In the genomic region with DNA sequence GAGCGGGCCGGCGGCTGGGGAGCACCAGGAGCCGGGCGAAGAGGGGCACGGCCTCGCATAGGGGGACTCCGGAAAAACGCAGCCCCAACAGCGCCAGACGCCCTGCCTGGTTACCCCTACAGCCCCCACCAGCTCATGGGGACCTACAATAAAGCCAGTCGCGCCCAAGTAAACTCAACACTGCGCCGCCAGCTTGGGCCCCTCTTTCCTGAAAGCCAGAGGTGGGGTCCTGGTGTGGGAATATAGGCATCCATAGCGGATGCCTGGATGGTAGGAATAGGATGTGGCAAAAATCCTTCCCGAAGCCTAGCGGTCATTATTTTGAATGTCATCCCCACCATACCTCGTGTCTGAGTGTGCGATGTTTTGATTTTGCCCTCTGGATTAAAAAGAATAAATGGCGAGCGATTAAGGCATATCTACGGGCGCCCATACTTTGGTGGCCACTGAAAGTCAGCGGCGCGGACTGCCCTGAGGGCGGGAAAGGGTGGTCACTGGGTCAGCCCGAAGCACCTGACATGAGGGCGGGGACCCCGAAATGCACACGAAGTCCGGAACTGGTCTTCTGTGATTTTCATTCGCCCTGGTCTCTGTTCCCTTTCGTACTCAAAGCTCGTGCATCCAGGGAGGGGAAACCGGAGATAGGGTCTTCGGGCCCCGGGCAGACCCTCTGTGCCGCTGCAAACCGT, we compare ENCODE assay signal across 8 cellular contexts. TPM values are rescaled to one million over a fixed set of nuclear protein-coding genes. Genes with fewer than 3 reads are reported as not detected.
DNase-seq lines count a peak whose midpoint lies in the region; ATAC-seq and TF ChIP-seq lines count a peak whose summit lies in the region.

A gene with protein sequence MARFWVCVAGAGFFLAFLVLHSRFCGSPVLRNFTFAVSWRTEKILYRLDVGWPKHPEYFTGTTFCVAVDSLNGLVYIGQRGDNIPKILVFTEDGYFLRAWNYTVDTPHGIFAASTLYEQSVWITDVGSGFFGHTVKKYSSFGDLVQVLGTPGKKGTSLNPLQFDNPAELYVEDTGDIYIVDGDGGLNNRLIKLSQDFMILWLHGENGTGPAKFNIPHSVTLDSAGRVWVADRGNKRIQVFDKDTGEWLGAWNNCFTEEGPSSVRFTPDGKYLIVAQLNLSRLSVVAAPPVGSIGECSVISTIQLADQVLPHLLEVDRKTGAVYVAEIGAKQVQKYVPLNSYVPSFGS (plus strand): TSS at position 577 of the 689 bp plus-strand sequence. CDS start 184 bp downstream, outside the sequence.
A gene (minus strand): TSS at position 210 of the 689 bp plus-strand sequence. CDS start 847 bp downstream, outside the sequence.

- peak; percentile 88 for DNase-seq in ELR (ENCODE audit: low read depth)
- peak; percentile 76 to 92 for DNase-seq in HAP-1 (ENCODE audit: low spot score in 2 of 2)
- DNase-seq in MV-4-11 (lab: John Stamatoyannopoulos, UW), result peak; percentile 79
- DNase-seq in SK-MEL-5 (ENCODE audit: low read depth, low spot score), result peak; percentile 91
- peak; percentile 86 for DNase-seq in activated naive CD4-positive, alpha-beta T cell treated with anti-CD3 and anti-CD28 coated beads for 36 hours
- DNase-seq in substantia nigra (lab: John Stamatoyannopoulos, UW), result peak; percentile 60 to 98 (median 94)

- H3K9me3 ChIP-seq in HAP-1 (no peaks in the 10 kb centered on the region), gastroesophageal sphincter (no peaks in the 10 kb centered on the region), neutrophil (no peaks in the 10 kb centered on the region)

- peak within 1 kb of the TSS; percentile 50 to 90 (median 86) for H3K27ac ChIP-seq in gastroesophageal sphincter
- H3K27ac ChIP-seq in neutrophil, result peak within 1 kb of the TSS; percentile 88
- peak within 1 kb of the TSS; percentile 90 for H3K27ac ChIP-seq in substantia nigra (ENCODE audit: low read depth, low read length, poor library complexity, severe bottlenecking)

- TF ChIP-seq POLR2A in gastroesophageal sphincter (IDR thresholded peaks at IDR 0.05), result peak in 1 of 2 donors; percentile 11

- intact Hi-C loops in activated naive CD4-positive, alpha-beta T cell treated with anti-CD3 and anti-CD28 coated beads for 36 hours (cut with micrococcal nuclease), result loop anchor here (1.0 to 10.0 kb wide), 11 partner anchors 21 to 1979 kb away; a partner anchor contains a TSS

- H3K27ac Mint-ChIP-seq in activated naive CD4-positive, alpha-beta T cell treated with anti-CD3 and anti-CD28 coated beads for 36 hours, result peak within 1 kb of the TSS; percentile 90

- in situ Hi-C loops in HAP-1 (cut with MboI; ENCODE audit: low sequenced_read_pairs), result no loop called here
- in situ Hi-C loops in SK-MEL-5 (cut with HindIII; ENCODE audit: low pct_unique_long_range_greater_than_20kb, low sequenced_read_pairs), result no loop called here

- H3K4me1 Mint-ChIP-seq in activated naive CD4-positive, alpha-beta T cell treated with anti-CD3 and anti-CD28 coated beads for 36 hours (ENCODE audit: low read depth), result peaks cover 41% of the 10 kb centered on the region

- TF ChIP-seq CTCF in gastroesophageal sphincter (IDR thresholded peaks at IDR 0.05), result peak in 1 of 4 experiments; percentile 9
- no peak for TF ChIP-seq CTCF in neutrophil (IDR thresholded peaks at IDR 0.05)

- H3K4me3 ChIP-seq in HAP-1 (peak within 1 kb of the TSS; percentile 69), gastroesophageal sphincter (peak within 1 kb of the TSS; percentile 82 to 91), neutrophil (ENCODE audit: low read depth in 1 of 2, low read length in 1 of 2) (peak within 1 kb of the TSS; percentile 80 to 92)

- H3K27me3 ChIP-seq in HAP-1 (ENCODE audit: low read depth), result no peaks in the 10 kb centered on the region
- no peaks in the 10 kb centered on the region for H3K27me3 ChIP-seq in gastroesophageal sphincter
- H3K27me3 ChIP-seq in neutrophil, result no peaks in the 10 kb centered on the region

- H3K4me1 ChIP-seq in HAP-1, result peaks cover 9% of the 10 kb centered on the region
- H3K4me1 ChIP-seq in gastroesophageal sphincter, result peaks cover 7 to 64% (median 21%) of the 10 kb centered on the region in 3 donors
- H3K4me1 ChIP-seq in neutrophil (ENCODE audit: control insufficient read depth in 1 of 2, insufficient read depth in 1 of 2, low read depth in 1 of 2, low read length in 1 of 2), result peaks cover 60 to 64% of the 10 kb centered on the region in 2 experiments

- no peaks in the 10 kb centered on the region for H3K27me3 Mint-ChIP-seq in activated naive CD4-positive, alpha-beta T cell treated with anti-CD3 and anti-CD28 coated beads for 36 hours (ENCODE audit: low read depth)

- H3K9me3 Mint-ChIP-seq in activated naive CD4-positive, alpha-beta T cell treated with anti-CD3 and anti-CD28 coated beads for 36 hours, result no peaks in the 10 kb centered on the region

- TF ChIP-seq EP300 in gastroesophageal sphincter (IDR thresholded peaks at IDR 0.05), result no peak

- 0 to 2% methylated on average over 8 to 9 of the region's 41 CpGs for WGBS in gastroesophageal sphincter (ENCODE audit: low coverage in 1 of 2), 2 donors

- peak; percentile 97 for ATAC-seq in gastroesophageal sphincter

- peak within 1 kb of the TSS; percentile 90 for H3K4me3 Mint-ChIP-seq in activated naive CD4-positive, alpha-beta T cell treated with anti-CD3 and anti-CD28 coated beads for 36 hours

- H3K36me3 Mint-ChIP-seq in activated naive CD4-positive, alpha-beta T cell treated with anti-CD3 and anti-CD28 coated beads for 36 hours (ENCODE audit: low read depth), result peaks cover 7% of the 10 kb centered on the region

- CTCF ChIA-PET in activated naive CD4-positive, alpha-beta T cell treated with anti-CD3 and anti-CD28 coated beads for 36 hours (lab: Charles Lee), result interaction anchor here (0.5 to 2.4 kb wide), 4 partner anchors 10 to 574 kb away, joined by 3 to 8 read pairs (median 6); no protein-coding TSS in a partner anchor

- no peaks in the 10 kb centered on the region for H3K36me3 ChIP-seq in HAP-1 (replicated peaks)
- no peaks in the 10 kb centered on the region for H3K36me3 ChIP-seq in gastroesophageal sphincter
- H3K36me3 ChIP-seq in neutrophil, result no peaks in the 10 kb centered on the region

RNA-seq across cellular contexts. Expression of the first gene that starts in this region (rescaled TPM):
- 24.2 and 26.1 TPM in 2 replicates for total RNA-seq in SK-MEL-5 (2014; rRNA removed; shearing (Covaris generic))
- 14.7 and 15.4 TPM in 2 replicates for polyA plus RNA-seq in SK-MEL-5 (2015; cell fraction: cytosol; rRNA removed)
- 88.9 and 104 TPM in 2 replicates for polyA plus RNA-seq in SK-MEL-5 (2015; cell fraction: nucleus; rRNA removed)
- total RNA-seq in activated naive CD4-positive, alpha-beta T cell treated with anti-CD3 and anti-CD28 coated beads for 36 hours, result 10 to 100 TPM; 12.0 to 13.1 TPM
- 10 to 100 TPM in 3 of 4 donors, 1 to 10 TPM in 1; 9.9 to 20.1 (median 14.5) TPM for total RNA-seq in gastroesophageal sphincter

RNA-seq across cellular contexts. Expression of the second gene that starts in this region (rescaled TPM):
- total RNA-seq in SK-MEL-5 (2014; rRNA removed; shearing (Covaris generic)), result 9.0 and 9.6 TPM in 2 replicates
- 16.6 and 24.9 TPM in 2 replicates for polyA plus RNA-seq in SK-MEL-5 (2015; cell fraction: cytosol; rRNA removed)
- polyA plus RNA-seq in SK-MEL-5 (2015; cell fraction: nucleus; rRNA removed), result 95.5 and 107 TPM in 2 replicates
- total RNA-seq in activated naive CD4-positive, alpha-beta T cell treated with anti-CD3 and anti-CD28 coated beads for 36 hours, result 10 to 100 TPM; 73.4 to 78.8 TPM
- 10 to 100 TPM in 3 of 4 donors, 1 to 10 TPM in 1; 8.0 to 18.8 (median 13.3) TPM for total RNA-seq in gastroesophageal sphincter

Comparison
In these comparisons a context has a peak if more than half of its experiments do, and no peak if none do; other contexts are left out.
1. Peak in every context shown above with its lines: DNase-seq, ATAC-seq, H3K4me3 ChIP-seq and H3K27ac ChIP-seq.